9 cellular contexts compared by ENCODE assay signal in genomic region chr19:39389621-39390414, GRCh38. TPM values are rescaled to one million over a fixed set of nuclear protein-coding genes. Genes with fewer than 3 reads are reported as not detected.
A peak's percentile ranks its signal among the peaks of the same experiment; 100 is the strongest.
DNase-seq lines count a peak whose midpoint lies in the region; ATAC-seq and TF ChIP-seq lines count a peak whose summit lies in the region.
"Had no signal": no experiment of that assay in that cellular context is flagged by ENCODE, and none has a peak within 500 bp of the region (broad histone marks: within the 10 kb centered on the region; RNA-seq: fewer than 3 reads in every experiment).

No MANE protein-coding gene starts in this region.

- H4K20me1 ChIP-seq in BLaER1 treated with 17β-estradiol and CSF1 and Interleukin-3, amounts not matched to agents 10 nM and 100 nM = peaks cover 0 to 34% (median 12%) of the 10 kb centered on the region in 11 experiments; a peak in 12 of 22 replicates
- H4K20me1 ChIP-seq in Loucy (ENCODE audit: insufficient read depth, low read length, poor library complexity, severe bottlenecking) = peaks cover 10% of the 10 kb centered on the region

- peaks cover 60 to 76% (median 67%) of the 10 kb centered on the region in 11 experiments for H3K36me3 ChIP-seq in BLaER1 treated with 17β-estradiol and CSF1 and Interleukin-3, amounts not matched to agents 10 nM and 100 nM
- H3K36me3 ChIP-seq in Loucy (ENCODE audit: insufficient read depth, low read length) (peaks cover 32% of the 10 kb centered on the region; the same call in 1 of the 2 replicates), colonic mucosa (peaks cover 4% of the 10 kb centered on the region)

- peaks cover 27 to 40% of the 10 kb centered on the region in 2 donors for H3K4me1 Mint-ChIP-seq in natural killer cell treated with Interleukin-12 subunit alpha and Interleukin-12 subunit beta and Interleukin-15 and Interleukin-18, amount 100 ng/mL, for 72 hours (ENCODE audit: low read depth in 2 of 2)

- H3K4me1 ChIP-seq in BLaER1 treated with 17β-estradiol and CSF1 and Interleukin-3, amounts not matched to agents 10 nM and 100 nM = peaks cover 24 to 67% (median 34%) of the 10 kb centered on the region in 10 experiments
- H3K4me1 ChIP-seq in Loucy (ENCODE audit: insufficient read depth, low read length, poor library complexity, severe bottlenecking) = peaks cover 25% of the 10 kb centered on the region
- H3K4me1 ChIP-seq in colonic mucosa = peaks cover 9% of the 10 kb centered on the region

- H2AFZ ChIP-seq in Loucy (ENCODE audit: low read length) = no peak overlapping the region

- H3K79me2 ChIP-seq in Loucy (ENCODE audit: insufficient read depth, low read length) = peaks cover 39% of the 10 kb centered on the region

- H3K9me3 Mint-ChIP-seq in natural killer cell treated with Interleukin-12 subunit alpha and Interleukin-12 subunit beta and Interleukin-15 and Interleukin-18, amount 100 ng/mL, for 72 hours = no peaks in the 10 kb centered on the region

- intact Hi-C loops in colonic mucosa (cut with DNase I) = no loop called here

- peak overlapping the region; percentile 76 to 95 (median 92) for H3K4me2 ChIP-seq in BLaER1 treated with 17β-estradiol and CSF1 and Interleukin-3, amounts not matched to agents 10 nM and 100 nM
- H3K4me2 ChIP-seq in Loucy (ENCODE audit: low read depth, low read length, poor library complexity, severe bottlenecking) = peak overlapping the region; percentile 91

- H3K9me2 ChIP-seq in Loucy (replicated peaks; ENCODE audit: low read depth, low read length) = no peaks in the 10 kb centered on the region

- H3K27me3 ChIP-seq in BLaER1 treated with 17β-estradiol and CSF1 and Interleukin-3, amounts not matched to agents 10 nM and 100 nM = no peaks in the 10 kb centered on the region
- H3K27me3 ChIP-seq in Loucy (ENCODE audit: insufficient read depth, low read length, poor library complexity, severe bottlenecking) = no peaks in the 10 kb centered on the region
- no peaks in the 10 kb centered on the region for H3K27me3 ChIP-seq in colonic mucosa

- H3F3A ChIP-seq in Loucy (ENCODE audit: low read depth) = no peaks in the 10 kb centered on the region

- H3K9ac ChIP-seq in BLaER1 treated with 17β-estradiol and CSF1 and Interleukin-3, amounts not matched to agents 10 nM and 100 nM = peak overlapping the region; percentile 92 to 99 (median 95)
- H3K9ac ChIP-seq in Loucy (ENCODE audit: low read depth, low read length, poor library complexity, severe bottlenecking) = peak overlapping the region; percentile 83
- H3K9ac ChIP-seq in colonic mucosa (ENCODE audit: low read depth in 2 of 2, low read length in 2 of 2) = peak overlapping the region; percentile 96 to 99

- no peak for ATAC-seq in natural killer cell treated with Interleukin-12 subunit alpha and Interleukin-12 subunit beta and Interleukin-15 and Interleukin-18, amount 100 ng/mL, for 72 hours
- ATAC-seq in HG03045 (IDR thresholded peaks at IDR 0.05; ENCODE audit: unreplicated experiment) = no peak

- peak overlapping the region; percentile 93 to 97 for H3K27ac Mint-ChIP-seq in natural killer cell treated with Interleukin-12 subunit alpha and Interleukin-12 subunit beta and Interleukin-15 and Interleukin-18, amount 100 ng/mL, for 72 hours

- no peaks in the 10 kb centered on the region for H3K9me3 ChIP-seq in BLaER1 treated with 17β-estradiol and CSF1 and Interleukin-3, amounts not matched to agents 10 nM and 100 nM (replicated peaks in 1 of 11)
- H3K9me3 ChIP-seq in Loucy (ENCODE audit: insufficient read depth, low read depth, low read length) (no peaks in the 10 kb centered on the region), colonic mucosa (no peaks in the 10 kb centered on the region)

- peaks cover 12% of the 10 kb centered on the region for H3K36me3 Mint-ChIP-seq in natural killer cell treated with Interleukin-12 subunit alpha and Interleukin-12 subunit beta and Interleukin-15 and Interleukin-18, amount 100 ng/mL, for 72 hours

- H3K27ac ChIP-seq in BLaER1 treated with 17β-estradiol and CSF1 and Interleukin-3, amounts not matched to agents 10 nM and 100 nM = peak overlapping the region; percentile 88 to 98 (median 96); a peak in 19 of 22 replicates
- H3K27ac ChIP-seq in colonic mucosa = peak overlapping the region; percentile 81

- peak overlapping the region; percentile 99 for H3K4me3 Mint-ChIP-seq in natural killer cell treated with Interleukin-12 subunit alpha and Interleukin-12 subunit beta and Interleukin-15 and Interleukin-18, amount 100 ng/mL, for 72 hours

- peak overlapping the region; percentile 82 to 97 (median 88) for H3K4me3 ChIP-seq in BLaER1 treated with 17β-estradiol and CSF1 and Interleukin-3, amounts not matched to agents 10 nM and 100 nM
- peak overlapping the region; percentile 95 for H3K4me3 ChIP-seq in Loucy (ENCODE audit: low read length, poor library complexity, severe bottlenecking)
- H3K4me3 ChIP-seq in colonic mucosa = peak overlapping the region; percentile 83

- H3K27me3 Mint-ChIP-seq in natural killer cell treated with Interleukin-12 subunit alpha and Interleukin-12 subunit beta and Interleukin-15 and Interleukin-18, amount 100 ng/mL, for 72 hours = no peaks in the 10 kb centered on the region

- no peak for DNase-seq in colonic mucosa
- DNase-seq in natural killer cell treated with Interleukin-12 subunit alpha and Interleukin-12 subunit beta and Interleukin-15 and Interleukin-18, amount 100 ng/mL, for 72 hours (ENCODE audit: low spot score) = no peak
- no peak for DNase-seq in mucosa of gallbladder (ENCODE audit: low spot score)
- DNase-seq in activated CD8-positive, alpha-beta memory T cell treated with anti-CD3 and anti-CD28 coated beads for 24 hours = no peak
- DNase-seq in NCI-H1048 (lab: John Stamatoyannopoulos, UW) = no peak
- DNase-seq: activated CD4-positive, CD25-positive, alpha-beta regulatory T cell treated with anti-CD3 and anti-CD28 coated beads, Interleukin-2, amount 50 U/mL, for 72 hours had no signal

- TF ChIP-seq CTCF in Loucy (conservative IDR thresholded peaks at IDR 0.05; ENCODE audit: low read length) (no peak), colonic mucosa (IDR thresholded peaks at IDR 0.05) (no peak)

RNA-seq across cellular contexts. Expression of gene PAF1, which starts 1.1 kb away (rescaled TPM):
- 10 to 100 TPM; 31.9 to 41.6 TPM for total RNA-seq in colonic mucosa
- total RNA-seq in natural killer cell treated with Interleukin-12 subunit alpha and Interleukin-12 subunit beta and Interleukin-15 and Interleukin-18, amount 100 ng/mL, for 72 hours = 10 to 100 TPM; 38.1 to 39.2 TPM
- total RNA-seq in mucosa of gallbladder = 50.5 TPM

RNA-seq across cellular contexts. Expression of gene MED29, which starts 1.4 kb away (rescaled TPM):
- total RNA-seq in colonic mucosa = 10 to 100 TPM; 22.8 to 37.5 TPM
- 10 to 100 TPM; 22.2 to 35.2 TPM for total RNA-seq in natural killer cell treated with Interleukin-12 subunit alpha and Interleukin-12 subunit beta and Interleukin-15 and Interleukin-18, amount 100 ng/mL, for 72 hours
- total RNA-seq in mucosa of gallbladder = 46.0 TPM

RNA-seq across cellular contexts. Expression of gene ZFP36, which starts 16.8 kb away (rescaled TPM):
- total RNA-seq in colonic mucosa = 100 to 1,000 TPM; 120 to 121 TPM
- total RNA-seq in natural killer cell treated with Interleukin-12 subunit alpha and Interleukin-12 subunit beta and Interleukin-15 and Interleukin-18, amount 100 ng/mL, for 72 hours = 10 to 100 TPM; 11.2 to 27.8 TPM
- total RNA-seq in mucosa of gallbladder = 180 TPM

RNA-seq across cellular contexts. Expression of gene PLEKHG2, which starts 22.7 kb away (rescaled TPM):
- total RNA-seq in colonic mucosa = 10 to 100 TPM in 1 of 2 donors, 1 to 10 TPM in 1; 8.0 to 10.4 TPM
- total RNA-seq in natural killer cell treated with Interleukin-12 subunit alpha and Interleukin-12 subunit beta and Interleukin-15 and Interleukin-18, amount 100 ng/mL, for 72 hours = 10 to 100 TPM; 30.8 to 68.1 TPM
- total RNA-seq in mucosa of gallbladder = 41.8 TPM

RNA-seq across cellular contexts. Expression of gene RPS16, which starts 45.9 kb away (rescaled TPM):
- total RNA-seq in colonic mucosa (1,000 to 10,000 TPM; 1,698 to 1,720 TPM), mucosa of gallbladder (1,378 TPM)
- 1,000 to 10,000 TPM; 1,544 to 1,854 TPM for total RNA-seq in natural killer cell treated with Interleukin-12 subunit alpha and Interleukin-12 subunit beta and Interleukin-15 and Interleukin-18, amount 100 ng/mL, for 72 hours
